ENCODE assay signal across 9 cellular contexts in the genomic region with DNA sequence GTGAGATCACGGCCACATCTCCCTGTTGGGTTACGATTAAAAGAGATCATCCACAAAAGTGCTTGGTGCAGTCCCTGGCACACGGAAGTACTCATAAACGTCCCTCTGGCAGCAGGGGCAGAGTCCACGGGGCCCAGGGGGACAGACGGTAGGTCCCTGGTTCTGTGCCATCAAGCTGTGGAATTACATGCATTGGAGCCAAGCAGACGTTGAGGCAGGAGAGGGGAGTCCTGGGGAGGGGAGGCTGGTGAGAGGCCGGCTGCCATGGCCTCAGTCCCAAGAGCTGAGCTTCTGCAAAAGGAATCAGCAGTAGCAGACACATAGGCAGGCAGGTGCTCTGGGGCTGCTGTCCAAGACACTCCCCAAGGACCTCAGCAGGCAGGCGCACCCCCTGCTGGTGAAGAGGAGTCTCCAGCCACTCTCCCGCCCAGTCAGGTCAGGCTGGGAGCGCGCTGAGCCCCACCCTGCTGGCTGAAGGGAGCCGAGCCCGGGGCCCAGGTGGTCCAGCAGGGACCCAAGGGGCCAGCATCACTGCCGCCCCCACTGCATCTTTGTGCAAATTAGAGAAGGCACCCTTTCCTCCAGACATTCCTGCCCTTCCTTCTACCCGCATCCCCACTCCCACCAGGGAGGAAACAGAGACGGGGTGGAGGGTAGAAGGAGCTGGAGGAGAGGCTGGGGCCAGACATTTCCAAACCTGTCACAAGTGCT. TPM values are rescaled to one million over a fixed set of nuclear protein-coding genes. Genes with fewer than 3 reads are reported as not detected.
DNase-seq lines count a peak whose midpoint lies in the region; ATAC-seq and TF ChIP-seq lines count a peak whose summit lies in the region.
"Had no signal": no experiment of that assay in that cellular context is flagged by ENCODE, and none has a peak within 500 bp of the region (broad histone marks: within the 10 kb centered on the region; RNA-seq: fewer than 3 reads in every experiment).

No MANE protein-coding gene starts in this region.

- CTCF ChIA-PET in OCI-LY7 (lab: Charles Lee; ENCODE audit: unreplicated experiment), result interaction anchor here (0.6 to 1.0 kb wide), 3 partner anchors 23 to 258 kb away, joined by 3 to 10 read pairs (median 4); a partner anchor contains a TSS

- TF ChIP-seq CTCF in DND-41 (IDR thresholded peaks at IDR 0.05; ENCODE audit: borderline replicate concordance, extremely low read depth, low read length, poor library complexity, severe bottlenecking) (peak; percentile 62), HFFc6 (IDR thresholded peaks at IDR 0.05) (peak; percentile 76), OCI-LY7 (conservative IDR thresholded peaks at IDR 0.05; ENCODE audit: low read length) (peak; percentile 82)

- H3K79me2 ChIP-seq in DND-41 (ENCODE audit: insufficient read depth, low read length), result no peaks in the 10 kb centered on the region
- no peaks in the 10 kb centered on the region for H3K79me2 ChIP-seq in OCI-LY7 (ENCODE audit: insufficient read depth, low read depth, low read length)

- ATAC-seq in DND-41 (ENCODE audit: insufficient read depth, low read depth) (peak; percentile 85), HG03460 (IDR thresholded peaks at IDR 0.05; ENCODE audit: unreplicated experiment) (no peak), HG03139 (IDR thresholded peaks at IDR 0.05; ENCODE audit: unreplicated experiment) (no peak)
- ATAC-seq in activated naive CD4-positive, alpha-beta T cell treated with anti-CD3 and anti-CD28 coated beads, Interleukin-2, amount 50 U/mL, for 72 hours, result peak; percentile 71 to 72

- H3K9ac ChIP-seq in DND-41 (ENCODE audit: low read depth, low read length), result no peak overlapping the region

- no peaks in the 10 kb centered on the region for H4K20me1 ChIP-seq in DND-41 (ENCODE audit: insufficient read depth, low read length)
- H4K20me1 ChIP-seq in OCI-LY7 (ENCODE audit: insufficient read depth, low read length), result no peaks in the 10 kb centered on the region

- intact Hi-C loops in OCI-LY7 (cut with micrococcal nuclease; ENCODE audit: unreplicated experiment), result loop anchor here (2.0 kb wide), 1 partner anchor 261 kb away; no protein-coding TSS in a partner anchor

- no peaks in the 10 kb centered on the region for H3K36me3 Mint-ChIP-seq in HFFc6 (ENCODE audit: low read depth)
- no peaks in the 10 kb centered on the region for H3K36me3 Mint-ChIP-seq in activated naive CD4-positive, alpha-beta T cell treated with anti-CD3 and anti-CD28 coated beads, Interleukin-2, amount 50 U/mL, for 72 hours

- H3K9me2 ChIP-seq in OCI-LY7 (ENCODE audit: insufficient read depth, low read length), result no peaks in the 10 kb centered on the region

- POLR2A ChIA-PET in OCI-LY7 (lab: Charles Lee), result interaction anchor here (0.5 to 1.6 kb wide), 4 partner anchors 8 to 368 kb away, joined by 3 to 6 read pairs (median 4); no protein-coding TSS in a partner anchor

- H3K4me1 ChIP-seq in DND-41 (ENCODE audit: insufficient read depth, low read length) (no peaks in the 10 kb centered on the region), OCI-LY7 (ENCODE audit: insufficient read depth, low read length, poor library complexity, severe bottlenecking) (no peaks in the 10 kb centered on the region)

- H3K36me3 ChIP-seq in DND-41 (ENCODE audit: insufficient read depth, low read length) (no peaks in the 10 kb centered on the region), OCI-LY7 (ENCODE audit: insufficient read depth, low read length) (no peaks in the 10 kb centered on the region)

- no peak overlapping the region for H3K27ac ChIP-seq in DND-41 (ENCODE audit: low read length)
- H3K27ac ChIP-seq in OCI-LY7 (ENCODE audit: low read depth, low read length, poor library complexity, severe bottlenecking), result no peak overlapping the region

- H3K9me3 Mint-ChIP-seq in HFFc6, result no peaks in the 10 kb centered on the region
- no peaks in the 10 kb centered on the region for H3K9me3 Mint-ChIP-seq in activated naive CD4-positive, alpha-beta T cell treated with anti-CD3 and anti-CD28 coated beads, Interleukin-2, amount 50 U/mL, for 72 hours
- H3K9me3 Mint-ChIP-seq: T-helper 1 cell treated with Interleukin-12 subunit alpha and Interleukin-12 subunit beta and Interleukin-4 antibody, amounts not matched to agents 30 μg/mL and 1 μg/mL, for 36 hours had no signal

- H3K27me3 Mint-ChIP-seq in HFFc6 (ENCODE audit: insufficient read depth), result no peaks in the 10 kb centered on the region; the same call in none of the 2 replicates

- H3K4me3 ChIP-seq in DND-41 (ENCODE audit: low read depth in 1 of 2, low read length in 2 of 2) (no peak overlapping the region), OCI-LY7 (ENCODE audit: low read depth, low read length, poor library complexity, severe bottlenecking) (no peak overlapping the region)

- no peak overlapping the region for H2AFZ ChIP-seq in DND-41 (ENCODE audit: low read depth, low read length)
- no peak overlapping the region for H2AFZ ChIP-seq in OCI-LY7 (ENCODE audit: low read length)

- no peak overlapping the region for H3K4me2 ChIP-seq in DND-41 (ENCODE audit: insufficient read depth, low read length)
- H3K4me2 ChIP-seq in OCI-LY7 (ENCODE audit: low read length), result peak overlapping the region; percentile 36; the same call in 1 of the 2 replicates

- H3K4me3 Mint-ChIP-seq in HFFc6, result no peak overlapping the region
- H3K4me3 Mint-ChIP-seq: T-helper 1 cell treated with Interleukin-12 subunit alpha and Interleukin-12 subunit beta and Interleukin-4 antibody, amounts not matched to agents 30 μg/mL and 1 μg/mL, for 36 hours had no signal

- H3K27ac Mint-ChIP-seq in HFFc6, result no peak overlapping the region
- H3K27ac Mint-ChIP-seq in activated naive CD4-positive, alpha-beta T cell treated with anti-CD3 and anti-CD28 coated beads, Interleukin-2, amount 50 U/mL, for 72 hours, result peak overlapping the region in 1 of 2 donors; percentile 51
- H3K27ac Mint-ChIP-seq: T-helper 1 cell treated with Interleukin-12 subunit alpha and Interleukin-12 subunit beta and Interleukin-4 antibody, amounts not matched to agents 30 μg/mL and 1 μg/mL, for 36 hours had no signal

- BruUV-seq in OCI-LY7 (replicated peaks; lab: Mats Ljungman, UMichigan), result no TSS peak

- DNase-seq in DND-41 (peak; percentile 42), HFFc6 (peak; percentile 14), OCI-LY7 (ENCODE audit: low spot score) (peak; percentile 83), iris pigment epithelial cell (ENCODE audit: low read depth) (peak; percentile 44)
- peak in 1 of 2 donors; percentile 69 for DNase-seq in activated naive CD4-positive, alpha-beta T cell treated with anti-CD3 and anti-CD28 coated beads, Interleukin-2, amount 50 U/mL, for 72 hours (ENCODE audit: low spot score in 2 of 2)
- DNase-seq in stimulated activated CD8-positive, alpha-beta memory T cell treated with anti-CD3 and anti-CD28 coated beads, Interleukin-15, amount 100 ng/mL, for 1 hour (ENCODE audit: low read depth), result peak; percentile 14

- H3K4me1 Mint-ChIP-seq in HFFc6 (ENCODE audit: low read depth), result peaks cover 32% of the 10 kb centered on the region

- H3K27me3 ChIP-seq in DND-41 (ENCODE audit: insufficient read depth, low read length, poor library complexity), result peaks cover 2% of the 10 kb centered on the region

- H3K9me3 ChIP-seq in DND-41 (ENCODE audit: insufficient read depth, low read length, severe bottlenecking) (no peaks in the 10 kb centered on the region), OCI-LY7 (ENCODE audit: low read length) (no peaks in the 10 kb centered on the region)

RNA-seq across cellular contexts. Expression of a gene that starts 7.6 kb away (rescaled TPM):
- total RNA-seq in HFFc6 (2021; fragmentation: NEBNext Ultra II Directional; extraction: Animal tissue kit (Norgen Biotek cat#: 25700)), result 10 to 100 TPM; 39.8 to 46.4 (median 43.3) TPM
- total RNA-seq in OCI-LY7 (2014; rRNA removed; shearing (Covaris generic)), result 17.7 and 20.3 TPM in 2 replicates
- 21.7 and 22.0 TPM in 2 replicates for total RNA-seq in OCI-LY7 (2022)
- 10 to 100 TPM; 20.0 to 35.7 TPM for total RNA-seq in activated naive CD4-positive, alpha-beta T cell treated with anti-CD3 and anti-CD28 coated beads, Interleukin-2, amount 50 U/mL, for 72 hours

RNA-seq across cellular contexts. Expression of a gene that starts 24.4 kb away (rescaled TPM):
- 10 to 100 TPM; 24.9 to 35.5 (median 27.5) TPM for total RNA-seq in HFFc6 (2021; fragmentation: NEBNext Ultra II Directional; extraction: Animal tissue kit (Norgen Biotek cat#: 25700))
- 105 and 124 TPM in 2 replicates for total RNA-seq in OCI-LY7 (2014; rRNA removed; shearing (Covaris generic))
- total RNA-seq in OCI-LY7 (2022), result 61.8 and 67.2 TPM in 2 replicates
- 10 to 100 TPM; 20.9 to 23.2 TPM for total RNA-seq in activated naive CD4-positive, alpha-beta T cell treated with anti-CD3 and anti-CD28 coated beads, Interleukin-2, amount 50 U/mL, for 72 hours

RNA-seq across cellular contexts. Expression of a gene that starts 24.7 kb away (rescaled TPM):
- total RNA-seq in HFFc6 (2021; fragmentation: NEBNext Ultra II Directional; extraction: Animal tissue kit (Norgen Biotek cat#: 25700)), result 10 to 100 TPM; 18.6 to 32.8 (median 21.7) TPM
- total RNA-seq in OCI-LY7 (2014; rRNA removed; shearing (Covaris generic)), result 36.0 and 37.6 TPM in 2 replicates
- total RNA-seq in OCI-LY7 (2022), result 37.6 and 41.5 TPM in 2 replicates
- 1 to 10 TPM; 5.1 to 5.3 TPM for total RNA-seq in activated naive CD4-positive, alpha-beta T cell treated with anti-CD3 and anti-CD28 coated beads, Interleukin-2, amount 50 U/mL, for 72 hours

Comparison
In these comparisons a context has a peak if more than half of its experiments do, and no peak if none do; other contexts are left out.
1. ATAC-seq: peak in DND-41 (single experiment) and activated naive CD4-positive, alpha-beta T cell treated with anti-CD3 and anti-CD28 coated beads, Interleukin-2, amount 50 U/mL, for 72 hours (2 of 2); none in HG03460 (single experiment) and HG03139 (single experiment).
2. Peak in every context shown above with its lines, with median percentiles within 50 percentile points of each other: CTCF ChIP-seq.